In genomic region chr9:136850866-136851775, GRCh38 we compare ENCODE assay signal across 1 cellular context.
TF ChIP-seq lines count a peak whose summit lies in the region.

No MANE protein-coding gene starts in this region.

TF ChIP-seq in H1, 55 proteins besides CTCF, POLR2A, EP300 and RAD21:
- TF ChIP-seq TBP (IDR thresholded peaks at IDR 0.05; ENCODE audit: low read depth, low read length) (no peak), MAX (IDR thresholded peaks at IDR 0.05) (no peak), CREB1 (IDR thresholded peaks at IDR 0.05) (no peak), MAFK (IDR thresholded peaks at IDR 0.05; ENCODE audit: low read depth, low read length) (no peak), NRF1 (IDR thresholded peaks at IDR 0.05; ENCODE audit: low read depth, low read length) (no peak)
